8 cellular contexts compared by ENCODE assay signal in the genomic region with DNA sequence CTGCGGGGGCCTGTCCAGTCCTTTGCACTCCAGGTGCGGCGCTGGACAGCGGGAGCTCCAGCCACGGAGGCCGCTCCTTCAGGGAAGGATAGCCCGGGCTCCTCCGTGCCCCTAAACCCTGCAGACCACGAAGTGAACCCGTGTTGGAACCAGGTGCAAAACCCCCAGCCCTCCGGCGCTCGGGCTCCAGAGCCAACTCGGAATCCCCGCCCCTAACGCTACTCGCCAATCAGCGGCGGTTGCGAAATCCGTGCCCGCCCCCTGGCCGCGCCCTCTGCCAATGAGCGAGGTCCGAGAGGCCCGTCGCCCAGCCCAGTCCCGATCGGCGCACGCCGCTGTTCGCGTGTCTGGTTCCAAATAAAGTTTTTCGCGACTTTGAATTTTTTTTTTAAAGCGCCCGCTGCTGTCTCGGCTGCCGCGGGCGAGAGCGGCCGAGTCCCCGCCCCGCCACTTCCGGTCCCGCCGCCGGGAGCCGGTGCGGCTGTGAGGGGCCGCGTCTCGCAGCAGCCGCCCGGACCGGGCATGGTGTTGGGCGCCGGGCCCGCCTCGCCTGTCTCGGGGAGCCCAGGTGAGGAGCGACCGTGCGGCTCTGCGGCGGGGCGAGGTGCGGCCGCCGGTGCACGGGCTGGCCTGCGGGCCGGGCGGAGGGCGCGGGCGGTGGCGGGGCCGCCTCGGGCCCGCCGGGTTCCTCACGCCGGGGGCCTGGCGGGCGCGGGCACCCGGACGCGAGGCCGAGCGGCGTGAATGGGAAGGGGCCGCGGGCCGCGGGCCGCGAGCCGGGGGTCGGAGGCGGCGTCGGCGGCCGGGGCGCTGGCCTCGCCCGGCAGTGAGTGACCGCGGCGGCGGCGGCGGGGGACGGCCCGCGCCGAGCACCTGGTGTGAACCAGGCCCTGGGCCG. TPM values are rescaled to one million over a fixed set of nuclear protein-coding genes. Genes with fewer than 3 reads are reported as not detected.
A peak's percentile ranks its signal among the peaks of the same experiment; 100 is the strongest.
DNase-seq lines count a peak whose midpoint lies in the region; ATAC-seq and TF ChIP-seq lines count a peak whose summit lies in the region.

A gene with protein sequence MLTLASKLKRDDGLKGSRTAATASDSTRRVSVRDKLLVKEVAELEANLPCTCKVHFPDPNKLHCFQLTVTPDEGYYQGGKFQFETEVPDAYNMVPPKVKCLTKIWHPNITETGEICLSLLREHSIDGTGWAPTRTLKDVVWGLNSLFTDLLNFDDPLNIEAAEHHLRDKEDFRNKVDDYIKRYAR (plus strand): TSS at position 450 of the 898 bp plus-strand sequence. CDS start 6,094 bp downstream, outside the sequence.

- peaks cover 38% of the 10 kb centered on the region for H3K4me1 Mint-ChIP-seq in activated CD4-positive, alpha-beta T cell treated with anti-CD3 and anti-CD28 coated beads for 36 hours

- peak within 1 kb of the TSS; percentile 87 for H3K4me3 ChIP-seq in choroid plexus epithelial cell (ENCODE audit: low read depth, low read length)

- peak within 1 kb of the TSS; percentile 88 for H3K27ac Mint-ChIP-seq in activated CD4-positive, alpha-beta T cell treated with anti-CD3 and anti-CD28 coated beads for 36 hours

- no peak for TF ChIP-seq CTCF in choroid plexus epithelial cell (conservative IDR thresholded peaks at IDR 0.05; ENCODE audit: low read depth, low read length)

- peaks cover 13% of the 10 kb centered on the region for H3K36me3 Mint-ChIP-seq in activated CD4-positive, alpha-beta T cell treated with anti-CD3 and anti-CD28 coated beads for 36 hours (ENCODE audit: low read depth)

- no peaks in the 10 kb centered on the region for H3K27me3 Mint-ChIP-seq in activated CD4-positive, alpha-beta T cell treated with anti-CD3 and anti-CD28 coated beads for 36 hours

- intact Hi-C loops in activated CD4-positive, alpha-beta T cell treated with anti-CD3 and anti-CD28 coated beads for 36 hours (cut with DNase I, micrococcal nuclease) = loop anchor here (1.0 to 5.0 kb wide), 11 partner anchors 31 to 460 kb away; a partner anchor contains a TSS

- H3K9me3 Mint-ChIP-seq in activated CD4-positive, alpha-beta T cell treated with anti-CD3 and anti-CD28 coated beads for 36 hours (ENCODE audit: low read depth) = peaks cover 10% of the 10 kb centered on the region

- CTCF ChIA-PET in activated CD4-positive, alpha-beta T cell treated with anti-CD3 and anti-CD28 coated beads for 36 hours (lab: Charles Lee) = interaction anchor here (0.9 kb wide), 1 partner anchor 27 kb away, joined by 3 read pairs; no protein-coding TSS in a partner anchor

- H3K4me3 Mint-ChIP-seq in activated CD4-positive, alpha-beta T cell treated with anti-CD3 and anti-CD28 coated beads for 36 hours = peak within 1 kb of the TSS; percentile 78

- DNase-seq in AML-193 (lab: John Stamatoyannopoulos, UW) (peak; percentile 91 to 93), NCI-H510A (lab: John Stamatoyannopoulos, UW) (peak; percentile 93), choroid plexus epithelial cell (ENCODE audit: low read depth) (peak; percentile 98), kidney tubule cell (ENCODE audit: low spot score) (peak; percentile 96)
- peak; percentile 98 for DNase-seq in activated CD4-positive, alpha-beta T cell treated with anti-CD3 and anti-CD28 coated beads for 36 hours
- peak; percentile 92 to 96 (median 95) for DNase-seq in stimulated activated CD4-positive, alpha-beta T cell treated with anti-CD3 and anti-CD28 coated beads, Interleukin-1b, Interleukin-23, amount 100 ng/mL, for 24 hours (ENCODE audit: low read depth in 4 of 4, low spot score in 1 of 4)

- POLR2A ChIA-PET in activated CD4-positive, alpha-beta T cell treated with anti-CD3 and anti-CD28 coated beads for 36 hours (lab: Charles Lee) = no interaction called here

- peak; percentile 66 for TF ChIP-seq POLR2A in GM19099 (IDR thresholded peaks at IDR 0.05; ENCODE audit: extremely low read depth, insufficient read length, low read depth)

- ATAC-seq in HG03432 (IDR thresholded peaks at IDR 0.05; ENCODE audit: unreplicated experiment) = peak; percentile 96
- ATAC-seq in activated CD4-positive, alpha-beta T cell treated with anti-CD3 and anti-CD28 coated beads for 36 hours = peak; percentile 95

RNA-seq across cellular contexts. Expression of the gene that starts here (rescaled TPM):
- 10 to 100 TPM; 59.2 to 75.5 TPM for total RNA-seq in activated CD4-positive, alpha-beta T cell treated with anti-CD3 and anti-CD28 coated beads for 36 hours

Comparison
In these comparisons a context has a peak if more than half of its experiments do, and no peak if none do; other contexts are left out.
1. Peak in every context shown above with its lines: DNase-seq, ATAC-seq and H3K4me3 ChIP-seq.